In genomic region chr2:28293416-28293815, GRCh38 we compare ENCODE assay signal across 16 cellular contexts.
A peak's percentile ranks its signal among the peaks of the same experiment; 100 is the strongest.
DNase-seq lines count a peak whose midpoint lies in the region; ATAC-seq and TF ChIP-seq lines count a peak whose summit lies in the region.
"Had no signal": no experiment of that assay in that cellular context is flagged by ENCODE, and none has a peak within 500 bp of the region (broad histone marks: within the 10 kb centered on the region; RNA-seq: fewer than 3 reads in every experiment).

No MANE protein-coding gene starts in this region.

- H3K4me1 ChIP-seq in RWPE2 (ENCODE audit: insufficient read depth, poor library complexity, severe bottlenecking): peaks cover 28% of the 10 kb centered on the region
- peaks cover 0 to 48% (median 2%) of the 10 kb centered on the region in 3 donors for H3K4me1 ChIP-seq in esophagus squamous epithelium
- H3K4me1 ChIP-seq in trophoblast cell (ENCODE audit: control insufficient read depth in 1 of 2, insufficient read depth in 2 of 2, low read length in 2 of 2): no peaks in the 10 kb centered on the region
- H3K4me1 ChIP-seq: BE2C had no signal

- H3K4me1 Mint-ChIP-seq in HFFc6 (ENCODE audit: low read depth): peaks cover 91% of the 10 kb centered on the region
- H3K4me1 Mint-ChIP-seq in T-helper 17 cell: no peaks in the 10 kb centered on the region

- peaks cover 2% of the 10 kb centered on the region for H3K79me1 ChIP-seq in trophoblast cell (ENCODE audit: low read length)

- H3K27ac ChIP-seq in RWPE2 (ENCODE audit: poor library complexity, severe bottlenecking) (peak overlapping the region; percentile 28), esophagus squamous epithelium (peak overlapping the region in 3 of 4 donors; percentile 58 to 78 (median 73)), trophoblast cell (ENCODE audit: low read depth, low read length) (no peak overlapping the region)

- DNase-seq in HFFc6 (no peak), RWPE2 (ENCODE audit: low spot score) (no peak), esophagus squamous epithelium (lab: John Stamatoyannopoulos, UW) (no peak), trophoblast cell (peak; percentile 72 to 78), putamen (ENCODE audit: low spot score) (no peak), SHP77 treated with DMSO at 0.1 percent for 48 hours (lab: John Stamatoyannopoulos, UW) (no peak), T-helper 17 cell (no peak)
- no peak for DNase-seq in activated CD4-positive, alpha-beta T cell treated with anti-CD3 and anti-CD28 coated beads for 48 hours
- DNase-seq: BE2C; CD8-positive, alpha-beta T cell; DND-41; GOT3; NCI-H1048; PC-3; SHP77 had no signal

- no peak overlapping the region for H3K4me2 ChIP-seq in trophoblast cell (ENCODE audit: low read length)

- H3K27ac Mint-ChIP-seq in HFFc6 (peak overlapping the region; percentile 92), T-helper 17 cell (no peak overlapping the region)
- H3K27ac Mint-ChIP-seq: CD8-positive, alpha-beta T cell had no signal

- H3K9ac ChIP-seq in trophoblast cell (ENCODE audit: low read length): no peak overlapping the region

- H3K23ac ChIP-seq in trophoblast cell (ENCODE audit: low read length): no peak overlapping the region

- H4K12ac ChIP-seq in trophoblast cell (ENCODE audit: low read depth, low read length): no peak overlapping the region

- H2BK12ac ChIP-seq in trophoblast cell (ENCODE audit: low read length): no peak overlapping the region

- no peak overlapping the region for H2BK120ac ChIP-seq in trophoblast cell (ENCODE audit: insufficient read depth, low read length, poor library complexity)

- TF ChIP-seq CTCF in HFFc6 (IDR thresholded peaks at IDR 0.05) (no peak), RWPE2 (IDR thresholded peaks at IDR 0.05; ENCODE audit: poor library complexity, severe bottlenecking) (no peak), esophagus squamous epithelium (IDR thresholded peaks at IDR 0.05) (no peak)

- H3K27me3 ChIP-seq in RWPE2 (ENCODE audit: insufficient read depth, poor library complexity, severe bottlenecking) (no peaks in the 10 kb centered on the region), esophagus squamous epithelium (no peaks in the 10 kb centered on the region), trophoblast cell (ENCODE audit: insufficient read depth, low read length) (no peaks in the 10 kb centered on the region)
- H3K27me3 ChIP-seq: BE2C had no signal

- no peak overlapping the region for H3K18ac ChIP-seq in trophoblast cell (ENCODE audit: low read length)

- H3K27me3 Mint-ChIP-seq in HFFc6 (ENCODE audit: insufficient read depth): no peaks in the 10 kb centered on the region
- H3K27me3 Mint-ChIP-seq in T-helper 17 cell: no peaks in the 10 kb centered on the region

- WGBS in esophagus squamous epithelium, 2 donors: 16 to 36% methylated on average over 5 of the region's 5 CpGs
- WGBS in trophoblast cell (ENCODE audit: extremely low coverage, insufficient coverage, insufficient read length): no CpG with 5 or more reads among the region's 5 CpGs

- no peak overlapping the region for H3K4me3 ChIP-seq in RWPE2 (ENCODE audit: severe bottlenecking)
- H3K4me3 ChIP-seq in esophagus squamous epithelium: no peak overlapping the region
- no peak overlapping the region for H3K4me3 ChIP-seq in trophoblast cell (ENCODE audit: low read depth, low read length)
- H3K4me3 ChIP-seq: K562 had no signal

- no peak overlapping the region for H4K91ac ChIP-seq in trophoblast cell (ENCODE audit: low read depth, low read length)

- intact Hi-C loops in esophagus squamous epithelium (cut with DNase I): no loop called here

- ATAC-seq in RWPE2 (ENCODE audit: low read depth): peak; percentile 40; the same call in 1 of the 3 replicates
- no peak for ATAC-seq in T-helper 17 cell
- ATAC-seq: CD8-positive, alpha-beta T cell; K562; PC-3 had no signal

- H4K8ac ChIP-seq in trophoblast cell (ENCODE audit: low read depth, low read length): no peak overlapping the region

- TF ChIP-seq POLR2A in esophagus squamous epithelium (IDR thresholded peaks at IDR 0.05): no peak

- H3K4me3 Mint-ChIP-seq in HFFc6 (peak overlapping the region; percentile 44; the same call in 1 of the 2 replicates), T-helper 17 cell (no peak overlapping the region)
- H3K4me3 Mint-ChIP-seq: CD8-positive, alpha-beta T cell had no signal

- 0 out of 2 replicates have a peak, but pooled peaks cover 3% of the 10 kb centered on the region for H3K36me3 Mint-ChIP-seq in HFFc6 (ENCODE audit: low read depth)
- no peaks in the 10 kb centered on the region for H3K36me3 Mint-ChIP-seq in T-helper 17 cell (ENCODE audit: low read depth)

- H2BK5ac ChIP-seq in trophoblast cell (ENCODE audit: low read depth, low read length, poor library complexity): no peak overlapping the region

- no peak overlapping the region for H3K4ac ChIP-seq in trophoblast cell (ENCODE audit: low read depth, low read length)

- H3K9me3 Mint-ChIP-seq in HFFc6: no peaks in the 10 kb centered on the region
- H3K9me3 Mint-ChIP-seq: CD8-positive, alpha-beta T cell had no signal

- H3K9me3 ChIP-seq in RWPE2 (ENCODE audit: severe bottlenecking): no peaks in the 10 kb centered on the region
- H3K9me3 ChIP-seq in esophagus squamous epithelium: no peaks in the 10 kb centered on the region
- H3K9me3 ChIP-seq in trophoblast cell (ENCODE audit: insufficient read depth, low read depth, low read length): no peaks in the 10 kb centered on the region
- H3K9me3 ChIP-seq in T-helper 17 cell (ENCODE audit: control insufficient read depth, low read length, poor library complexity, severe bottlenecking): no peaks in the 10 kb centered on the region
- H3K9me3 ChIP-seq: BE2C had no signal

- H3K36me3 ChIP-seq in RWPE2 (ENCODE audit: low read depth) (no peaks in the 10 kb centered on the region), esophagus squamous epithelium (peaks cover 0 to 2% (median 0%) of the 10 kb centered on the region in 3 donors), trophoblast cell (ENCODE audit: control insufficient read depth in 1 of 2, insufficient read depth in 2 of 2, low read length in 2 of 2) (no peaks in the 10 kb centered on the region)
- H3K36me3 ChIP-seq: BE2C had no signal

- no peak overlapping the region for H3K14ac ChIP-seq in trophoblast cell (ENCODE audit: low read length)

- no peak overlapping the region for H2AFZ ChIP-seq in trophoblast cell (ENCODE audit: insufficient read depth, low read length, poor library complexity)

- H2AK5ac ChIP-seq in trophoblast cell (ENCODE audit: low read length): no peak overlapping the region

- H3K79me2 ChIP-seq in trophoblast cell (ENCODE audit: control insufficient read depth, insufficient read depth, low read length, poor library complexity): no peaks in the 10 kb centered on the region

Comparison
In these comparisons a context has a peak if more than half of its experiments do, and no peak if none do; other contexts are left out.
1. DNase-seq: peak in trophoblast cell (2 of 2); none in HFFc6 (single experiment), RWPE2 (single experiment), esophagus squamous epithelium (single experiment), putamen (single experiment), activated CD4-positive, alpha-beta T cell treated with anti-CD3 and anti-CD28 coated beads for 48 hours (single experiment), SHP77 treated with DMSO at 0.1 percent for 48 hours (single experiment) and T-helper 17 cell (0 of 3).